Comparison of ENCODE assay signal across 10 cellular contexts in genomic region chr3:52246728-52247454, GRCh38. TPM values are rescaled to one million over a fixed set of nuclear protein-coding genes. Genes with fewer than 3 reads are reported as not detected.
DNase-seq lines count a peak whose midpoint lies in the region; ATAC-seq, FAIRE-seq and TF ChIP-seq lines count a peak whose summit lies in the region.
"Had no signal": no experiment of that assay in that cellular context is flagged by ENCODE, and none has a peak within 500 bp of the region (broad histone marks: within the 10 kb centered on the region; RNA-seq: fewer than 3 reads in every experiment).

No MANE protein-coding gene starts in this region.

- no peak overlapping the region for H3K9ac ChIP-seq in kidney (ENCODE audit: low read length in 2 of 2)

- H3K27me3 Mint-ChIP-seq in Caco-2 (ENCODE audit: insufficient read depth, unreplicated experiment), result no peaks in the 10 kb centered on the region

- H3K27me3 ChIP-seq in Caco-2 (replicated peaks; ENCODE audit: control insufficient read depth, insufficient read depth, low read length), result no peaks in the 10 kb centered on the region
- no peaks in the 10 kb centered on the region for H3K27me3 ChIP-seq in RWPE2 (ENCODE audit: insufficient read depth, poor library complexity, severe bottlenecking)
- no peaks in the 10 kb centered on the region for H3K27me3 ChIP-seq in esophagus (ENCODE audit: control insufficient read depth in 1 of 2, insufficient read depth in 2 of 2, low read length in 2 of 2)
- no peaks in the 10 kb centered on the region for H3K27me3 ChIP-seq in prostate gland (replicated peaks; ENCODE audit: insufficient read depth)
- no peaks in the 10 kb centered on the region for H3K27me3 ChIP-seq in MG63

- intact Hi-C loops in Caco-2 (cut with micrococcal nuclease; ENCODE audit: unreplicated experiment), result no loop called here
- intact Hi-C loops in prostate gland (cut with DNase I), result no loop called here
- intact Hi-C loops in kidney (cut with DNase I), result no loop called here

- H3K27ac ChIP-seq in RWPE2 (ENCODE audit: poor library complexity, severe bottlenecking) (peak overlapping the region; percentile 52), esophagus (ENCODE audit: low read depth in 2 of 2, low read length in 1 of 2) (peak overlapping the region; percentile 87 to 91), prostate gland (peak overlapping the region; percentile 30 to 74), kidney (ENCODE audit: low read depth in 2 of 2, low read length in 2 of 2) (peak overlapping the region in 1 of 2 donors; percentile 57)

- peak overlapping the region; percentile 48 for H3K4me3 Mint-ChIP-seq in Caco-2 (ENCODE audit: unreplicated experiment)

- TF ChIP-seq CTCF in Caco-2 (IDR thresholded peaks at IDR 0.05; ENCODE audit: insufficient read depth in 1 of 2, low read depth in 1 of 2, low read length in 1 of 2, severe bottlenecking in 1 of 2, unreplicated experiment in 1 of 2) (no peak), RWPE2 (IDR thresholded peaks at IDR 0.05; ENCODE audit: poor library complexity, severe bottlenecking) (no peak), prostate gland (IDR thresholded peaks at IDR 0.05) (no peak), kidney (IDR thresholded peaks at IDR 0.05; ENCODE audit: borderline replicate concordance, extremely low read depth, insufficient read depth) (no peak)

- POLR2A ChIA-PET in Caco-2 (lab: Charles Lee), result no interaction called here

- H3K4me1 Mint-ChIP-seq in Caco-2 (ENCODE audit: low read depth, unreplicated experiment), result no peaks in the 10 kb centered on the region

- H3K4me3 ChIP-seq in Caco-2 (ENCODE audit: low read depth, low read length) (no peak overlapping the region), RWPE2 (ENCODE audit: severe bottlenecking) (no peak overlapping the region), esophagus (ENCODE audit: low read depth in 1 of 2, low read length in 2 of 2) (peak overlapping the region; percentile 60 to 62), prostate gland (no peak overlapping the region), MG63 (no peak overlapping the region), kidney (ENCODE audit: low read length in 2 of 2) (peak overlapping the region in 1 of 2 donors; percentile 45)

- TF ChIP-seq POLR2A in prostate gland (IDR thresholded peaks at IDR 0.05), result no peak

- peak overlapping the region; percentile 62 for H3K27ac Mint-ChIP-seq in Caco-2 (ENCODE audit: unreplicated experiment)

- FAIRE-seq in kidney (lab: Jason Lieb, UNC), result no peak
- FAIRE-seq: colon had no signal

- 68 to 69% methylated on average over 14 of the region's 14 CpGs for WGBS in esophagus, 2 donors
- 78% methylated on average over 14 of the region's 14 CpGs for WGBS in prostate gland

- CTCF ChIA-PET in Caco-2 (lab: Charles Lee), result interaction anchor here (1.4 kb wide), 1 partner anchor 43 kb away, joined by 3 read pairs; no protein-coding TSS in a partner anchor

- ATAC-seq in RWPE2 (ENCODE audit: low read depth), result no peak
- ATAC-seq in HG03139 (IDR thresholded peaks at IDR 0.05; ENCODE audit: unreplicated experiment), result no peak
- ATAC-seq in GM21515 (IDR thresholded peaks at IDR 0.05; ENCODE audit: unreplicated experiment), result no peak

- DNase-seq in Caco-2 (no peak), RWPE2 (ENCODE audit: low spot score) (no peak), prostate gland (ENCODE audit: low spot score) (no peak), MG63 (no peak), kidney (no peak)
- DNase-seq: NCI-H2029 had no signal

- H3K4me1 ChIP-seq in Caco-2, result peaks cover 10% of the 10 kb centered on the region
- H3K4me1 ChIP-seq in RWPE2 (ENCODE audit: insufficient read depth, poor library complexity, severe bottlenecking), result peaks cover 12% of the 10 kb centered on the region
- peaks cover 3 to 50% of the 10 kb centered on the region in 2 donors for H3K4me1 ChIP-seq in esophagus (ENCODE audit: control insufficient read depth in 2 of 2, insufficient read depth in 2 of 2, low read length in 1 of 2)
- no peaks in the 10 kb centered on the region for H3K4me1 ChIP-seq in prostate gland (replicated peaks)
- peaks cover 0 to 8% of the 10 kb centered on the region in 2 donors for H3K4me1 ChIP-seq in kidney (ENCODE audit: control insufficient read depth in 1 of 2, insufficient read depth in 1 of 2, low read depth in 1 of 2, low read length in 2 of 2)

- H3K9me3 Mint-ChIP-seq in Caco-2 (ENCODE audit: unreplicated experiment), result no peaks in the 10 kb centered on the region

- H3K9me3 ChIP-seq in Caco-2 (no peaks in the 10 kb centered on the region), RWPE2 (ENCODE audit: severe bottlenecking) (no peaks in the 10 kb centered on the region), esophagus (ENCODE audit: control insufficient read depth in 2 of 2, insufficient read depth in 1 of 2, low read depth in 1 of 2, low read length in 1 of 2) (no peaks in the 10 kb centered on the region), prostate gland (no peaks in the 10 kb centered on the region), MG63 (no peaks in the 10 kb centered on the region), kidney (ENCODE audit: control insufficient read depth in 1 of 2, low read length in 2 of 2) (no peaks in the 10 kb centered on the region)

- H3K36me3 ChIP-seq in Caco-2 (ENCODE audit: control insufficient read depth, insufficient read depth, low read length) (no peaks in the 10 kb centered on the region; the same call in 1 of the 2 replicates), RWPE2 (ENCODE audit: low read depth) (peaks cover 5% of the 10 kb centered on the region), esophagus (ENCODE audit: control insufficient read depth in 2 of 2, insufficient read depth in 2 of 2, low read length in 1 of 2) (peaks cover 5 to 22% of the 10 kb centered on the region in 2 donors), prostate gland (no peaks in the 10 kb centered on the region), MG63 (peaks cover 9% of the 10 kb centered on the region; the same call in 1 of the 2 replicates), kidney (ENCODE audit: control insufficient read depth in 1 of 2, insufficient read depth in 2 of 2, low read length in 2 of 2) (peaks cover 0 to 7% of the 10 kb centered on the region in 2 donors)

- TSS peak; percentile 25 for BruUV-seq in Caco-2 (replicated peaks; lab: Mats Ljungman, UMichigan)

- H3K36me3 Mint-ChIP-seq in Caco-2 (ENCODE audit: insufficient read depth, unreplicated experiment), result peaks cover 66% of the 10 kb centered on the region

RNA-seq across cellular contexts. Expression of gene PPM1M, which starts 1.3 kb away (rescaled TPM):
- total RNA-seq in Caco-2 (2022) (6.7 and 8.3 TPM in 2 replicates), prostate gland (10 to 100 TPM; 22.4 to 33.2 TPM), kidney (32.5 TPM)
- polyA plus RNA-seq in esophagus (10 to 100 TPM; 10.1 to 15.6 TPM), kidney (ENCODE audit: insufficient read depth, low read depth, low replicate concordance) (23.2 TPM)
- 7.9 and 16.2 TPM in 2 replicates for total RNA-seq in MG63 (2014; rRNA removed; shearing (Covaris generic); ENCODE audit: low replicate concordance)

RNA-seq across cellular contexts. Expression of gene TWF2, which starts 7.9 kb away (rescaled TPM):
- total RNA-seq in Caco-2 (2022) (29.9 and 30.5 TPM in 2 replicates), prostate gland (10 to 100 TPM; 60.9 to 65.5 TPM), kidney (59.9 TPM)
- polyA plus RNA-seq in esophagus (10 to 100 TPM; 22.0 to 40.3 TPM), kidney (ENCODE audit: insufficient read depth, low read depth, low replicate concordance) (44.0 TPM)
- total RNA-seq in MG63 (2014; rRNA removed; shearing (Covaris generic); ENCODE audit: low replicate concordance), result 37.4 and 100 TPM in 2 replicates

RNA-seq across cellular contexts. Expression of gene TLR9, which starts 21.4 kb away (rescaled TPM):
- total RNA-seq in Caco-2 (2022), result not detected in 2 replicates
- under 1 TPM; 0.10 to 0.14 TPM for polyA plus RNA-seq in esophagus
- under 1 TPM in 1 of 2 donors, not detected in 1; 0.17 TPM for total RNA-seq in prostate gland
- not detected in 2 replicates for total RNA-seq in MG63 (2014; rRNA removed; shearing (Covaris generic); ENCODE audit: low replicate concordance)
- total RNA-seq in kidney, result 0.94 TPM
- not detected for polyA plus RNA-seq in kidney (ENCODE audit: insufficient read depth, low read depth, low replicate concordance)

RNA-seq across cellular contexts. Expression of gene WDR82, which starts 31.6 kb away (rescaled TPM):
- total RNA-seq in Caco-2 (2022) (67.1 and 68.7 TPM in 2 replicates), prostate gland (10 to 100 TPM; 52.4 to 86.9 TPM), kidney (75.8 TPM)
- polyA plus RNA-seq in esophagus (10 to 100 TPM; 19.9 to 33.6 TPM), kidney (ENCODE audit: insufficient read depth, low read depth, low replicate concordance) (20.9 TPM)
- total RNA-seq in MG63 (2014; rRNA removed; shearing (Covaris generic); ENCODE audit: low replicate concordance), result 27.6 and 40.0 TPM in 2 replicates

RNA-seq across cellular contexts. Expression of gene GLYCTK, which starts 40.7 kb away (rescaled TPM):
- total RNA-seq in Caco-2 (2022), result 128 and 146 TPM in 2 replicates
- 1 to 10 TPM; 5.9 to 6.2 TPM for polyA plus RNA-seq in esophagus
- 10 to 100 TPM in 1 of 2 donors, 1 to 10 TPM in 1; 7.3 to 12.2 TPM for total RNA-seq in prostate gland
- 2.3 and 10.6 TPM in 2 replicates for total RNA-seq in MG63 (2014; rRNA removed; shearing (Covaris generic); ENCODE audit: low replicate concordance)
- 30.7 TPM for total RNA-seq in kidney
- polyA plus RNA-seq in kidney (ENCODE audit: insufficient read depth, low read depth, low replicate concordance), result 50.2 TPM

Comparison
In these comparisons a context has a peak if more than half of its experiments do, and no peak if none do; other contexts are left out.
1. H3K4me3 ChIP-seq: peak in esophagus (2 of 2); none in Caco-2 (single experiment), RWPE2 (single experiment), prostate gland (0 of 2) and MG63 (single experiment).